ENCODE assay signal across 8 cellular contexts in the genomic region with DNA sequence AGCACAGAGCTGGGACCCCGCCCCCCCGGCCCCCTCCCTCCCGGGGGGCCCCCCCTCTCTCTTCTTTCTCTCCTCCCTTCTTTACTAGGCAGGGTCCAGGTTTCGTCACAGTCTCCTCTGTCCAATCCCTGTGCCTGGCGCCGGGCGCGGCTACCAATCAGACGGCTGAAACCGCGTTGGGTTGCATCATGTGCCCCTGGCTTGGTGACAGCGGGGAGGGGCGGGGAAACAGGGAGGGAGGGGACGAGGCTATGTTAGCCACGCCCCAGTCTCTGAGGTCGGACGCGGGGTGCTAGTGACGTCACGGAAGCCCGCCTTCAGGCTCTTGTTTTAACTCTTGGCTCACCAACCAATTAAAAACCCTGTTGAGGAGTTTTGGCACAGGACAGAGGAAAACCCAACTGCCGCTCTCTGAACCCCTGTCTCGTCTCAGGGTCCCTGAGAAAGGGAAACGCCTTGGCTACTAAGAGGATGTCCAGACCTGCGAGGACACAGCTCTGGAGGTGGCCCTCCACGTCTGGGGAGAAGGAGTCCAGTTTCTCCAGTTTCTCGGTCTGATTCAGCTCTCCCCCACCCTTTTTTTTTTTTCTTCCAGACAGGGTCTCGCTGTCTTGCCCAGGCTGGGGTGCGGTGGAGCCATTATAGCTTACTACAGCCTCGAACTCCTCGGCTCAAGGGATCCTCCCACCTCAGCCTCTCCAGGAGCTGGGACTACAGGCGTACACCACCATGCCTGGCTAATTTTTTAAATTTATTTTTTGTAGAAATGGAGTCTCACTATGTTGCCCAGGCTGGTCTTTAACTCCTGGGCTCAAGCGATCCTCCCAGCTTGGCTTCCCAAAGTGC. TPM values are rescaled to one million over a fixed set of nuclear protein-coding genes. Genes with fewer than 3 reads are reported as not detected.
DNase-seq lines count a peak whose midpoint lies in the region; ATAC-seq and TF ChIP-seq lines count a peak whose summit lies in the region.

No MANE protein-coding gene starts in this region.

- CTCF ChIA-PET in Panc1 (lab: Charles Lee) = no interaction called here

- no TSS peak for BruUV-seq in Panc1 (replicated peaks; lab: Mats Ljungman, UMichigan)

- peaks cover 0 to 1% of the 10 kb centered on the region in 2 donors for H3K36me3 Mint-ChIP-seq in activated T-cell treated with anti-CD3 and anti-CD28 coated beads, Interleukin-2, amount 50 U/mL, for 72 hours (ENCODE audit: insufficient read depth in 2 of 2)

- peak overlapping the region; percentile 86 for H3K27ac ChIP-seq in Panc1 (ENCODE audit: low read length)
- H3K27ac ChIP-seq in mucosa of rectum (ENCODE audit: low read depth in 2 of 2, low read length in 2 of 2) = peak overlapping the region; percentile 88 to 95

- H3K9me3 ChIP-seq in Panc1 (ENCODE audit: control insufficient read depth, insufficient read depth, low read depth, low read length) = no peaks in the 10 kb centered on the region
- no peaks in the 10 kb centered on the region for H3K9me3 ChIP-seq in mucosa of rectum (ENCODE audit: control insufficient read depth in 2 of 2, low read length in 2 of 2)

- H3K27ac Mint-ChIP-seq in activated T-cell treated with anti-CD3 and anti-CD28 coated beads, Interleukin-2, amount 50 U/mL, for 72 hours = peak overlapping the region; percentile 31

- in situ Hi-C loops in Panc1 (cut with HindIII; ENCODE audit: low pct_unique_long_range_greater_than_20kb, low sequenced_read_pairs) = no loop called here

- peaks cover 41% of the 10 kb centered on the region for H3K27me3 Mint-ChIP-seq in activated T-cell treated with anti-CD3 and anti-CD28 coated beads, Interleukin-2, amount 50 U/mL, for 72 hours (ENCODE audit: low read depth)

- peaks cover 52% of the 10 kb centered on the region for H3K4me1 Mint-ChIP-seq in activated T-cell treated with anti-CD3 and anti-CD28 coated beads, Interleukin-2, amount 50 U/mL, for 72 hours (ENCODE audit: low read depth)

- H3K9me3 Mint-ChIP-seq in activated T-cell treated with anti-CD3 and anti-CD28 coated beads, Interleukin-2, amount 50 U/mL, for 72 hours = no peaks in the 10 kb centered on the region

- peak overlapping the region; percentile 86 to 94 for H3K9ac ChIP-seq in mucosa of rectum (ENCODE audit: low read depth in 1 of 2, low read length in 2 of 2)

- H3K36me3 ChIP-seq in Panc1 (ENCODE audit: control insufficient read depth, insufficient read depth, low read length) (no peaks in the 10 kb centered on the region; the same call in 1 of the 2 replicates), mucosa of rectum (ENCODE audit: control insufficient read depth in 2 of 2, insufficient read depth in 2 of 2, low read length in 2 of 2) (peaks cover 7 to 11% of the 10 kb centered on the region in 2 donors)

- intact Hi-C loops in Panc1 (cut with micrococcal nuclease; ENCODE audit: unreplicated experiment) = loop anchor here (5.0 kb wide), 1 partner anchor 100 kb away; the partner anchor contains the start of gene PSMC3IP

- POLR2A ChIA-PET in Panc1 (lab: Charles Lee) = interaction anchor here (0.5 to 0.7 kb wide), 3 partner anchors 9 to 321 kb away, joined by 3 to 6 read pairs (median 3); partner anchors contain the start of gene RPL27

- TF ChIP-seq CTCF in Panc1 (IDR thresholded peaks at IDR 0.05) = no peak

- H3K4me3 ChIP-seq in Panc1 (ENCODE audit: low read depth in 2 of 2, low read length in 2 of 2) (peak overlapping the region; percentile 85 to 95), mucosa of rectum (ENCODE audit: low read length in 2 of 2) (peak overlapping the region; percentile 86 to 99)

- H3K4me1 ChIP-seq in Panc1 (ENCODE audit: control insufficient read depth, insufficient read depth, low read length) (peaks cover 22% of the 10 kb centered on the region), mucosa of rectum (ENCODE audit: control insufficient read depth in 2 of 2, insufficient read depth in 2 of 2, low read length in 2 of 2) (peaks cover 55 to 65% of the 10 kb centered on the region in 2 donors)

- ATAC-seq in GM21737 (IDR thresholded peaks at IDR 0.05; ENCODE audit: unreplicated experiment) = peak; percentile 55
- ATAC-seq in Panc1 = peak; percentile 82
- ATAC-seq in activated T-cell treated with anti-CD3 and anti-CD28 coated beads, Interleukin-2, amount 50 U/mL, for 72 hours (replicated peaks in 1 of 2) = peak; percentile 76 to 77
- peak; percentile 76 for ATAC-seq in esophagus mucosa

- H3K27me3 ChIP-seq in Panc1 (ENCODE audit: control insufficient read depth, insufficient read depth, low read length) (no peaks in the 10 kb centered on the region), mucosa of rectum (ENCODE audit: control insufficient read depth in 2 of 2, insufficient read depth in 2 of 2, low read length in 2 of 2) (peaks cover 3 to 7% of the 10 kb centered on the region in 2 donors)

- peak; percentile 99 for DNase-seq in DMS153 (lab: John Stamatoyannopoulos, UW)
- peak; percentile 97 for DNase-seq in KG1 (lab: John Stamatoyannopoulos, UW)
- DNase-seq in Panc1 (ENCODE audit: low read depth, low spot score) = peak; percentile 93
- DNase-seq in activated T-cell treated with anti-CD3 and anti-CD28 coated beads, Interleukin-2, amount 50 U/mL, for 72 hours = peak; percentile 98
- peak; percentile 97 for DNase-seq in stimulated activated CD8-positive, alpha-beta memory T cell treated with anti-CD3 and anti-CD28 coated beads, Interleukin-4, amount 100 ng/mL, for 24 hours (ENCODE audit: low read depth)

- H3K4me3 Mint-ChIP-seq in activated T-cell treated with anti-CD3 and anti-CD28 coated beads, Interleukin-2, amount 50 U/mL, for 72 hours = peak overlapping the region; percentile 84 to 92

RNA-seq across cellular contexts. Expression of gene PLEKHH3, which starts 0.4 kb away (rescaled TPM):
- total RNA-seq in Panc1 (2021; ENCODE audit: unreplicated experiment) = 32.2 TPM
- polyA plus RNA-seq in Panc1 (2012; ENCODE audit: insufficient read length) = 37.4 TPM
- total RNA-seq in activated T-cell treated with anti-CD3 and anti-CD28 coated beads, Interleukin-2, amount 50 U/mL, for 72 hours = 1 to 10 TPM; 1.2 to 1.9 TPM
- 49.6 TPM for total RNA-seq in esophagus mucosa

RNA-seq across cellular contexts. Expression of gene CCR10, which starts 4.4 kb away (rescaled TPM):
- 1.9 TPM for total RNA-seq in Panc1 (2021; ENCODE audit: unreplicated experiment)
- polyA plus RNA-seq in Panc1 (2012; ENCODE audit: insufficient read length) = 6.4 TPM
- total RNA-seq in activated T-cell treated with anti-CD3 and anti-CD28 coated beads, Interleukin-2, amount 50 U/mL, for 72 hours = under 1 TPM in 1 of 2 donors, not detected in 1; 0.83 TPM
- total RNA-seq in esophagus mucosa = not detected

RNA-seq across cellular contexts. Expression of gene CNTNAP1, which starts 5.1 kb away (rescaled TPM):
- total RNA-seq in Panc1 (2021; ENCODE audit: unreplicated experiment) (20.4 TPM), esophagus mucosa (1.3 TPM)
- 23.2 TPM for polyA plus RNA-seq in Panc1 (2012; ENCODE audit: insufficient read length)
- total RNA-seq in activated T-cell treated with anti-CD3 and anti-CD28 coated beads, Interleukin-2, amount 50 U/mL, for 72 hours = 1 to 10 TPM in 1 of 2 donors, under 1 TPM in 1; 0.53 to 1.3 TPM

RNA-seq across cellular contexts. Expression of gene TUBG2, which starts 18.2 kb away (rescaled TPM):
- total RNA-seq in Panc1 (2021; ENCODE audit: unreplicated experiment) (25.5 TPM), esophagus mucosa (7.3 TPM)
- 33.1 TPM for polyA plus RNA-seq in Panc1 (2012; ENCODE audit: insufficient read length)
- 10 to 100 TPM in 1 of 2 donors, 1 to 10 TPM in 1; 8.1 to 11.2 TPM for total RNA-seq in activated T-cell treated with anti-CD3 and anti-CD28 coated beads, Interleukin-2, amount 50 U/mL, for 72 hours

Comparison
In these comparisons a context has a peak if more than half of its experiments do, and no peak if none do; other contexts are left out.
1. Peak in every context shown above with its lines: DNase-seq, ATAC-seq, H3K4me3 ChIP-seq and H3K27ac ChIP-seq.
2. RNA of gene PLEKHH3, which starts 0.4 kb away (total RNA-seq): 49.6 TPM in esophagus mucosa (single experiment) and 32.2 TPM in Panc1 (single experiment); 1.2 to 1.9 TPM in activated T-cell treated with anti-CD3 and anti-CD28 coated beads, Interleukin-2, amount 50 U/mL, for 72 hours; every median in the first group is over 10 times any median in the second.